14 cellular contexts compared by ENCODE assay signal in genomic region chr2:55416826-55417568, GRCh38. TPM values are rescaled to one million over a fixed set of nuclear protein-coding genes. Genes with fewer than 3 reads are reported as not detected.
A peak's percentile ranks its signal among the peaks of the same experiment; 100 is the strongest.
DNase-seq lines count a peak whose midpoint lies in the region; ATAC-seq, FAIRE-seq and TF ChIP-seq lines count a peak whose summit lies in the region.
"Had no signal": no experiment of that assay in that cellular context is flagged by ENCODE, and none has a peak within 500 bp of the region (broad histone marks: within the 10 kb centered on the region; RNA-seq: fewer than 3 reads in every experiment).

No MANE protein-coding gene starts in this region.

- peaks cover 18 to 36% of the 10 kb centered on the region in 2 donors for H3K36me3 Mint-ChIP-seq in CD14-positive monocyte
- no peaks in the 10 kb centered on the region for H3K36me3 Mint-ChIP-seq in memory B cell

- H3K9me3 Mint-ChIP-seq in CD14-positive monocyte (no peaks in the 10 kb centered on the region), memory B cell (no peaks in the 10 kb centered on the region)
- H3K9me3 Mint-ChIP-seq: activated naive CD4-positive, alpha-beta T cell treated with anti-CD3 and anti-CD28 coated beads for 36 hours had no signal

- H3K4me3 ChIP-seq in ascending aorta, result peak overlapping the region; percentile 83 to 92
- no peak overlapping the region for H3K4me3 ChIP-seq in testis

- H3K4me1 Mint-ChIP-seq in CD14-positive monocyte (peaks cover 58% of the 10 kb centered on the region), memory B cell (peaks cover 29% of the 10 kb centered on the region)

- in situ Hi-C loops in KBM-7 (cut with MboI; ENCODE audit: low pct_unique_long_range_greater_than_20kb, low sequenced_read_pairs), result no loop called here

- WGBS in testis, 2 donors, result 64 to 69% methylated on average over 5 of the region's 5 CpGs

- intact Hi-C loops in CD14-positive monocyte (cut with micrococcal nuclease) (loop anchor here (5.0 to 10.0 kb wide), 3 partner anchors 52 to 198 kb away; partner anchors contain the start of genes CFAP36 (in 1 of the 2) and PPP4R3B (in 1 of the 2)), ascending aorta (cut with DNase I) (loop anchor here (5.0 kb wide), 1 partner anchor 695 kb away; the partner anchor contains the start of gene EML6), testis (cut with DNase I; ENCODE audit: low total_unique reads) (no loop called here)

- TF ChIP-seq CTCF in CD14-positive monocyte (IDR thresholded peaks at IDR 0.05) (no peak), ascending aorta (IDR thresholded peaks at IDR 0.05) (no peak), testis (IDR thresholded peaks at IDR 0.05) (no peak)

- DNase-seq in CD14-positive monocyte (ENCODE audit: low spot score) (no peak), KBM-7 (peak; percentile 24), ascending aorta (ENCODE audit: low spot score in 2 of 2) (no peak), memory B cell (ENCODE audit: low spot score in 2 of 2) (no peak), mucosa of gallbladder (ENCODE audit: low spot score) (no peak), testis (no peak), RCC 7860 (ENCODE audit: low spot score) (no peak)
- no peak for DNase-seq in stimulated activated CD4-positive, alpha-beta T cell treated with anti-CD3 and anti-CD28 coated beads, Interleukin-2, amount 100 ng/mL, for 24 hours
- DNase-seq: activated naive CD4-positive, alpha-beta T cell treated with anti-CD3 and anti-CD28 coated beads for 36 hours; DMS53; midbrain; NCI-H345; stimulated activated CD4-positive, alpha-beta T cell treated with anti-CD3 and anti-CD28 coated beads, Interleukin-4, amount 100 ng/mL, for 24 hours had no signal

- H3K27me3 Mint-ChIP-seq in CD14-positive monocyte (ENCODE audit: low read depth in 3 of 3) (no peaks in the 10 kb centered on the region), memory B cell (no peaks in the 10 kb centered on the region)

- H3K4me3 Mint-ChIP-seq in CD14-positive monocyte (peak overlapping the region in 1 of 2 donors; percentile 67), memory B cell (no peak overlapping the region)

- peak overlapping the region in 5 of 7 donors; percentile 15 to 93 (median 30) for H3K27ac Mint-ChIP-seq in CD14-positive monocyte
- peak overlapping the region; percentile 85 for H3K27ac Mint-ChIP-seq in memory B cell
- H3K27ac Mint-ChIP-seq: activated naive CD4-positive, alpha-beta T cell treated with anti-CD3 and anti-CD28 coated beads for 36 hours had no signal

- H3K4me1 ChIP-seq in ascending aorta (peaks cover 0 to 8% of the 10 kb centered on the region in 2 donors), testis (peaks cover 13% of the 10 kb centered on the region)

- H3K36me3 ChIP-seq in ascending aorta, result no peaks in the 10 kb centered on the region
- no peaks in the 10 kb centered on the region for H3K36me3 ChIP-seq in testis (ENCODE audit: low read depth, missing control alignments)

- no peak overlapping the region for H3K27ac ChIP-seq in ascending aorta
- H3K27ac ChIP-seq in testis, result no peak overlapping the region

- H3K27me3 ChIP-seq in ascending aorta (no peaks in the 10 kb centered on the region), testis (no peaks in the 10 kb centered on the region)

- no peak for ATAC-seq in memory B cell (ENCODE audit: low read depth)

- H3K9me3 ChIP-seq in ascending aorta (no peaks in the 10 kb centered on the region), testis (no peaks in the 10 kb centered on the region)

- no peak for FAIRE-seq in RCC 7860 (lab: Jason Lieb, UNC)
- FAIRE-seq: TTC549 had no signal

- TF ChIP-seq POLR2A in testis (IDR thresholded peaks at IDR 0.05), result no peak

RNA-seq across cellular contexts. Expression of gene CCDC88A, which starts 2.7 kb away (rescaled TPM):
- polyA plus RNA-seq in CD14-positive monocyte (10 to 100 TPM in 1 of 2 donors, 1 to 10 TPM in 1; 9.9 to 17.9 TPM), testis (ENCODE audit: insufficient read depth, low read depth, low replicate concordance) (26.5 TPM)
- total RNA-seq in ascending aorta (39.2 TPM), mucosa of gallbladder (21.9 TPM), testis (100 to 1,000 TPM; 121 to 180 TPM)

Comparison
In these comparisons a context has a peak if more than half of its experiments do, and no peak if none do; other contexts are left out.
1. H3K4me3 ChIP-seq: peak in ascending aorta (2 of 2); none in testis (0 of 2).